ENCODE assay signal across 8 cellular contexts in the genomic region with DNA sequence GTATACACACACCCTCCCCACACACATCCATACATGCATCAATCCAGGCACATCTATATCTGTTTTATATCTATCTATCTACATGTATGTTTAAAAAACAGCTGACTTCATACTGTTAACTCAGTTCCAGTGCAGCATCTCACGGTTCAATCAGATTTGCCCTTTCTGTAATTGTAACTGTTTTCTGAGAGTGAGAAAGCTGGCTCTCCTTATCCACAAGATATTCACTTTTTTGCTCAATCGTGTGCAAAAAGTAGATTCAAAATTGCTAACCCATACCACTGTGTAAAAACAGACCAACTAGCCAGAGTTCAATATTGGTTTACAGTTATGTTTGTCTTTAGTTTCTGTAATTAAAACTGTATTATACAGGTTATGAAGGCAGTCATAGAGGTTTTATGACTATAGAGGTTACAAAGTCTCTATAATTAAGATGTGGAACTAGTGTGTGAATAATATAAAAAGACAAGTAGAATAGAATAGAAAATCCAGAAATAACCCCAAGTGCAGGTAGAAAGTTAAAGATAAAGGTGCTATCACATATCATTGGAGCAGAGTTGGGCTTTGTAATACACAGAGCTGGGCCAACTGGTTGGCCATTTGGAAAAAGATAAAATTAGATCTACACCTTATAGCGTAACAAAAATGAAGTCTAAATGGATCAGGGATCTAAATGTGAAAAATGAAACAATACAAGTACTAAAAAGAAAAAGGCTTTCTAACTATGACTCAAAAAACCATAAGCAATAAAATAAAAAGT. TPM values are rescaled to one million over a fixed set of nuclear protein-coding genes. Genes with fewer than 3 reads are reported as not detected.
DNase-seq lines count a peak whose midpoint lies in the region; ATAC-seq and TF ChIP-seq lines count a peak whose summit lies in the region.

No MANE protein-coding gene starts in this region.

- peak overlapping the region; percentile 85 to 94 for H3K4me3 Mint-ChIP-seq in effector memory CD8-positive, alpha-beta T cell
- H3K4me3 Mint-ChIP-seq in neural crest cell, result peak overlapping the region; percentile 97

- no peak for ATAC-seq in effector memory CD8-positive, alpha-beta T cell (replicated peaks)
- ATAC-seq in HG03354 (IDR thresholded peaks at IDR 0.05; ENCODE audit: poor library complexity, severe bottlenecking, unreplicated experiment) (no peak), HG03196 (IDR thresholded peaks at IDR 0.05; ENCODE audit: unreplicated experiment) (no peak)

- H4K20me1 ChIP-seq in BLaER1 (no peaks in the 10 kb centered on the region), OCI-LY3 (ENCODE audit: insufficient read depth, low read length) (no peaks in the 10 kb centered on the region)

- peak overlapping the region; percentile 87 for H3K4me3 ChIP-seq in BLaER1
- H3K4me3 ChIP-seq in OCI-LY3 (ENCODE audit: low read length), result peak overlapping the region; percentile 93

- H3K27ac ChIP-seq in BLaER1, result no peak overlapping the region
- no peak overlapping the region for H3K27ac ChIP-seq in OCI-LY3 (ENCODE audit: low read length)

- H3K27me3 ChIP-seq in BLaER1 (no peaks in the 10 kb centered on the region), OCI-LY3 (ENCODE audit: low read depth, low read length) (no peaks in the 10 kb centered on the region)

- H3K4me1 ChIP-seq in BLaER1 (peaks cover 18% of the 10 kb centered on the region), OCI-LY3 (ENCODE audit: low read length) (peaks cover 6% of the 10 kb centered on the region)

- H3K9ac ChIP-seq in BLaER1 (peak overlapping the region; percentile 84; the same call in 1 of the 2 replicates), OCI-LY3 (ENCODE audit: low read length) (peak overlapping the region; percentile 82)

- peaks cover 10% of the 10 kb centered on the region for H3K36me3 Mint-ChIP-seq in effector memory CD8-positive, alpha-beta T cell (ENCODE audit: insufficient read depth)
- peaks cover 3% of the 10 kb centered on the region for H3K36me3 Mint-ChIP-seq in neural crest cell (ENCODE audit: low read depth)

- H3K27me3 Mint-ChIP-seq in effector memory CD8-positive, alpha-beta T cell, result no peaks in the 10 kb centered on the region
- no peaks in the 10 kb centered on the region for H3K27me3 Mint-ChIP-seq in neural crest cell (ENCODE audit: low read depth)

- DNase-seq in effector memory CD8-positive, alpha-beta T cell, result no peak
- no peak for DNase-seq in neural crest cell (ENCODE audit: low read depth, low spot score)
- DNase-seq in SIG-M5 (lab: John Stamatoyannopoulos, UW), result no peak
- DNase-seq in SKM-1 treated with dmso at 0.1 percent for 144 hours (lab: John Stamatoyannopoulos, UW; ENCODE audit: unreplicated experiment), result no peak

- TF ChIP-seq CTCF in OCI-LY3 (IDR thresholded peaks at IDR 0.05; ENCODE audit: low read depth, low read length) (no peak), neural crest cell (conservative IDR thresholded peaks at IDR 0.05) (no peak)

- H2AFZ ChIP-seq in OCI-LY3 (ENCODE audit: low read depth, low read length), result no peak overlapping the region

- H3K27ac Mint-ChIP-seq in effector memory CD8-positive, alpha-beta T cell, result peak overlapping the region; percentile 91 to 93
- no peak overlapping the region for H3K27ac Mint-ChIP-seq in neural crest cell (ENCODE audit: unreplicated experiment)

- H3K9me3 Mint-ChIP-seq in effector memory CD8-positive, alpha-beta T cell, result peaks cover 3 to 4% of the 10 kb centered on the region in 2 donors
- H3K9me3 Mint-ChIP-seq in neural crest cell, result peaks cover 1% of the 10 kb centered on the region

- peaks cover 12 to 24% of the 10 kb centered on the region in 2 donors for H3K4me1 Mint-ChIP-seq in effector memory CD8-positive, alpha-beta T cell (ENCODE audit: low read depth in 2 of 2)
- H3K4me1 Mint-ChIP-seq in neural crest cell, result peaks cover 34% of the 10 kb centered on the region

- H3K9me3 ChIP-seq in BLaER1, result peaks cover 9% of the 10 kb centered on the region
- peaks cover 11% of the 10 kb centered on the region for H3K9me3 ChIP-seq in OCI-LY3 (ENCODE audit: insufficient read depth, low read length)

- H3K4me2 ChIP-seq in BLaER1 (peak overlapping the region; percentile 86), OCI-LY3 (ENCODE audit: low read length) (peak overlapping the region; percentile 75)

- peaks cover 17% of the 10 kb centered on the region for H3K36me3 ChIP-seq in BLaER1
- peaks cover 9% of the 10 kb centered on the region for H3K36me3 ChIP-seq in OCI-LY3 (replicated peaks; ENCODE audit: low read depth, low read length)

- H3K79me2 ChIP-seq in OCI-LY3 (ENCODE audit: low read length), result peaks cover 6% of the 10 kb centered on the region; the same call in 1 of the 2 replicates

RNA-seq across cellular contexts. Expression of a gene that starts 20.1 kb away (rescaled TPM):
- total RNA-seq in neural crest cell, result 1.5 and 2.1 TPM in 2 replicates
